In the genomic region with DNA sequence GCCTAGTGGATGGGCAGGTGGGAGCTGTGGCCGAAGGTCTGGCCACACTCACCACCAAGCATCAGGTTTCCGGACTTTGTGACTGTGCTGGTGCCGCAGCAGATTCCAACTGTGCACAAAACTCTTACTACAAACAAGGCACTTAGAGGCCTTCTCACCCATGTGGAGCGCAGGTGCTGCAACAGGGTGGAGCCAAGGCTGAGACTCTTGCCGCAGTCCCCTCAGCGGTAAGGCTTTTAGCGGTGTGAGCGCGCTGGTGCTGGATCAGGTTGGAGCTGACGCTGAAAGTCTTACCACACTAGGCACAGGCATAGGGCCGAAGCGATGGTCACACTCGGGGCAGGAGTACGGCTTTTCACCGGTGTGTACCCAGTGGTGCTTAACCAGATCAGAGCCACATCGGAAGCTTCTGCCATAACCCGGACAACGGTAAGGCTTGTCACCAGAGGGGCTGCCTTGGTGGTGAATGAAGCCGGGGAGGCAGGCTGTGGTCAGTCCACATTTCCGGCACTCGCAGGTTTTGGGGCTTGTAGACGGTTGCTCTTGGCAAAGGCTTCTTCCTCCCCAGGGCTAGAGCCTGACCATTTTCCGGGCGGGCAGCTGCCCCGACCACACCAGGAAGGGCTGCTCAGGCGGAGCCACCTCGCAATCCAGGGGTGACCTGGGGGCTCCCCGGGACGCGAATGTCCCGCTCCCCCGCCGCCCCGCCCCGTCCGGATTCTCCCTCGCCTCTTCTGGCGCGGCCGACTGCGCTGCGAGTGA, we compare ENCODE assay signal across 8 cellular contexts. TPM values are rescaled to one million over a fixed set of nuclear protein-coding genes. Genes with fewer than 3 reads are reported as not detected.
DNase-seq lines count a peak whose midpoint lies in the region; ATAC-seq lines count a peak whose summit lies in the region.

No MANE protein-coding gene starts in this region.

- peaks cover 6% of the 10 kb centered on the region for H3K4me1 ChIP-seq in endocrine pancreas (ENCODE audit: control insufficient read depth, insufficient read depth, low read length)
- H3K4me1 ChIP-seq in muscle layer of duodenum (ENCODE audit: control insufficient read depth in 1 of 2, insufficient read depth in 2 of 2, low read length in 2 of 2): peaks cover 31 to 45% of the 10 kb centered on the region in 2 donors
- peaks cover 24% of the 10 kb centered on the region for H3K4me1 ChIP-seq in thymus (ENCODE audit: control insufficient read depth, insufficient read depth, low read length)

- no peaks in the 10 kb centered on the region for H3K9me3 Mint-ChIP-seq in activated CD4-positive, alpha-beta memory T cell treated with anti-CD3 and anti-CD28 coated beads, Interleukin-2, amount 10 ng/mL, durations not matched to agents 7 days and 5 days

- H3K9ac ChIP-seq in endocrine pancreas (ENCODE audit: control insufficient read depth, insufficient read depth, low read length): peak overlapping the region; percentile 80

- H3K36me3 ChIP-seq in endocrine pancreas (ENCODE audit: control insufficient read depth, insufficient read depth, low read length) (no peaks in the 10 kb centered on the region), muscle layer of duodenum (ENCODE audit: control insufficient read depth in 1 of 2, insufficient read depth in 2 of 2, low read length in 2 of 2) (peaks cover under 1 to 23% of the 10 kb centered on the region in 2 donors), thymus (ENCODE audit: control insufficient read depth, insufficient read depth) (peaks cover 9% of the 10 kb centered on the region)

- H3K27me3 ChIP-seq in endocrine pancreas (ENCODE audit: control insufficient read depth, insufficient read depth, low read length): no peaks in the 10 kb centered on the region
- no peaks in the 10 kb centered on the region for H3K27me3 ChIP-seq in muscle layer of duodenum (ENCODE audit: low read depth, low read length)
- H3K27me3 ChIP-seq in thymus (ENCODE audit: control insufficient read depth, insufficient read depth): no peaks in the 10 kb centered on the region

- H3K4me3 ChIP-seq in endocrine pancreas (ENCODE audit: control insufficient read depth, insufficient read depth, low read length) (peak overlapping the region; percentile 52), muscle layer of duodenum (ENCODE audit: low read depth in 1 of 2, low read length in 2 of 2) (peak overlapping the region; percentile 76 to 90), thymus (ENCODE audit: low read length) (peak overlapping the region; percentile 79)

- peak; percentile 11 for ATAC-seq in GM21619 (IDR thresholded peaks at IDR 0.05; ENCODE audit: unreplicated experiment)

- H3K4me1 Mint-ChIP-seq in activated CD4-positive, alpha-beta memory T cell treated with anti-CD3 and anti-CD28 coated beads, Interleukin-2, amount 10 ng/mL, durations not matched to agents 7 days and 5 days: peaks cover 53% of the 10 kb centered on the region

- H3K27me3 Mint-ChIP-seq in activated CD4-positive, alpha-beta memory T cell treated with anti-CD3 and anti-CD28 coated beads, Interleukin-2, amount 10 ng/mL, durations not matched to agents 7 days and 5 days: no peaks in the 10 kb centered on the region

- H3K9me3 ChIP-seq in endocrine pancreas (ENCODE audit: control insufficient read depth, low read length): no peaks in the 10 kb centered on the region
- no peaks in the 10 kb centered on the region for H3K9me3 ChIP-seq in muscle layer of duodenum (ENCODE audit: control insufficient read depth in 1 of 2, low read length in 2 of 2)
- no peaks in the 10 kb centered on the region for H3K9me3 ChIP-seq in thymus (ENCODE audit: control insufficient read depth)

- POLR2A ChIA-PET in activated CD4-positive, alpha-beta memory T cell treated with anti-CD3 and anti-CD28 coated beads, Interleukin-2, amount 10 ng/mL, durations not matched to agents 7 days and 5 days (lab: Charles Lee): interaction anchor here (0.9 to 5.2 kb wide), 25 partner anchors 10 to 418 kb away, joined by 3 to 66 read pairs (median 7); a partner anchor contains a TSS

- H3K27ac Mint-ChIP-seq in activated CD4-positive, alpha-beta memory T cell treated with anti-CD3 and anti-CD28 coated beads, Interleukin-2, amount 10 ng/mL, durations not matched to agents 7 days and 5 days: peak overlapping the region; percentile 91

- H3K4me3 Mint-ChIP-seq in activated CD4-positive, alpha-beta memory T cell treated with anti-CD3 and anti-CD28 coated beads, Interleukin-2, amount 10 ng/mL, durations not matched to agents 7 days and 5 days: peak overlapping the region; percentile 92

- H3K27ac ChIP-seq in muscle layer of duodenum (ENCODE audit: low read length) (peak overlapping the region; percentile 93), thymus (ENCODE audit: low read depth) (peak overlapping the region; percentile 100)

- CTCF ChIA-PET in activated CD4-positive, alpha-beta memory T cell treated with anti-CD3 and anti-CD28 coated beads, Interleukin-2, amount 10 ng/mL, durations not matched to agents 7 days and 5 days (lab: Charles Lee): interaction anchor here (0.7 to 6.7 kb wide), 10 partner anchors 16 to 504 kb away, joined by 3 to 69 read pairs (median 10); a partner anchor contains a TSS

- peak; percentile 69 for DNase-seq in DMS79 treated with DMSO at 0.1 percent for 48 hours (lab: John Stamatoyannopoulos, UW)
- DNase-seq in NCI-H146 (lab: John Stamatoyannopoulos, UW): peak; percentile 86
- DNase-seq in activated CD4-positive, alpha-beta memory T cell treated with anti-CD3 and anti-CD28 coated beads, Interleukin-2, amount 10 ng/mL, durations not matched to agents 7 days and 5 days: peak; percentile 79
- no peak for DNase-seq in GOT3 (lab: John Stamatoyannopoulos, UW)

- WGBS in thymus: under 1% methylated on average over 42 of the region's 42 CpGs

- peaks cover 21% of the 10 kb centered on the region for H3K36me3 Mint-ChIP-seq in activated CD4-positive, alpha-beta memory T cell treated with anti-CD3 and anti-CD28 coated beads, Interleukin-2, amount 10 ng/mL, durations not matched to agents 7 days and 5 days (ENCODE audit: low read depth)

RNA-seq across cellular contexts. Expression of a gene that starts 1.0 kb away (rescaled TPM):
- total RNA-seq in activated CD4-positive, alpha-beta memory T cell treated with anti-CD3 and anti-CD28 coated beads, Interleukin-2, amount 10 ng/mL, durations not matched to agents 7 days and 5 days: 10 to 100 TPM; 10.1 to 12.0 TPM
- polyA plus RNA-seq in thymus: 19.7 TPM

RNA-seq across cellular contexts. Expression of a gene that starts 13.7 kb away (rescaled TPM):
- under 1 TPM; 0.25 to 0.38 TPM for total RNA-seq in activated CD4-positive, alpha-beta memory T cell treated with anti-CD3 and anti-CD28 coated beads, Interleukin-2, amount 10 ng/mL, durations not matched to agents 7 days and 5 days
- polyA plus RNA-seq in thymus: 9.2 TPM

RNA-seq across cellular contexts. Expression of a gene that starts 15.7 kb away (rescaled TPM):
- total RNA-seq in activated CD4-positive, alpha-beta memory T cell treated with anti-CD3 and anti-CD28 coated beads, Interleukin-2, amount 10 ng/mL, durations not matched to agents 7 days and 5 days: under 1 TPM in 1 of 2 experiments, not detected in 1; 0.13 TPM
- polyA plus RNA-seq in thymus: 0.39 TPM

RNA-seq across cellular contexts. Expression of a gene that starts 24.7 kb away (rescaled TPM):
- total RNA-seq in activated CD4-positive, alpha-beta memory T cell treated with anti-CD3 and anti-CD28 coated beads, Interleukin-2, amount 10 ng/mL, durations not matched to agents 7 days and 5 days: under 1 TPM; 0.25 to 0.30 TPM
- polyA plus RNA-seq in thymus: 2.8 TPM

RNA-seq across cellular contexts. Expression of a gene that starts 30.1 kb away (rescaled TPM):
- total RNA-seq in activated CD4-positive, alpha-beta memory T cell treated with anti-CD3 and anti-CD28 coated beads, Interleukin-2, amount 10 ng/mL, durations not matched to agents 7 days and 5 days: not detected
- 2.9 TPM for polyA plus RNA-seq in thymus
